Comparison of ENCODE assay signal across 24 cellular contexts in genomic region chr19:49894011-49894664, GRCh38. TPM values are rescaled to one million over a fixed set of nuclear protein-coding genes. Genes with fewer than 3 reads are reported as not detected.
A peak's percentile ranks its signal among the peaks of the same experiment; 100 is the strongest.
DNase-seq lines count a peak whose midpoint lies in the region; ATAC-seq and TF ChIP-seq lines count a peak whose summit lies in the region.
"Had no signal": no experiment of that assay in that cellular context is flagged by ENCODE, and none has a peak within 500 bp of the region (broad histone marks: within the 10 kb centered on the region; RNA-seq: fewer than 3 reads in every experiment).

No MANE protein-coding gene starts in this region.

- no peaks in the 10 kb centered on the region for H3K27me3 Mint-ChIP-seq in activated T-cell treated with anti-CD3 and anti-CD28 coated beads, Interleukin-2, amount 50 U/mL, for 72 hours (ENCODE audit: low read depth)
- peaks cover 1% of the 10 kb centered on the region for H3K27me3 Mint-ChIP-seq in activated T-helper 1 cell treated with anti-CD3 and anti-CD28 coated beads, Interleukin-12 subunit alpha, Interleukin-12 subunit beta, Interleukin-2, Interleukin-4 antibody, amounts not matched to agents 30 ng/mL and 10 ng/mL and 1 ng/mL, durations not matched to agents 14 hours and 24 hours and 36 hours (ENCODE audit: insufficient read depth)
- no peaks in the 10 kb centered on the region for H3K27me3 Mint-ChIP-seq in naive thymus-derived CD4-positive, alpha-beta T cell

- H3K36me3 Mint-ChIP-seq in activated T-cell treated with anti-CD3 and anti-CD28 coated beads, Interleukin-2, amount 50 U/mL, for 72 hours (ENCODE audit: insufficient read depth in 2 of 2), result peaks cover 8 to 11% of the 10 kb centered on the region in 2 donors
- H3K36me3 Mint-ChIP-seq in activated T-helper 1 cell treated with anti-CD3 and anti-CD28 coated beads, Interleukin-12 subunit alpha, Interleukin-12 subunit beta, Interleukin-2, Interleukin-4 antibody, amounts not matched to agents 30 ng/mL and 10 ng/mL and 1 ng/mL, durations not matched to agents 14 hours and 24 hours and 36 hours (ENCODE audit: low read depth), result peaks cover 22% of the 10 kb centered on the region
- H3K36me3 Mint-ChIP-seq in naive thymus-derived CD4-positive, alpha-beta T cell, result peaks cover 0 to 3% (median 0%) of the 10 kb centered on the region in 5 donors

- H3K27ac ChIP-seq in naive thymus-derived CD4-positive, alpha-beta T cell (ENCODE audit: low read depth, low read length), result no peak overlapping the region
- H3K27ac ChIP-seq: body of pancreas, C4-2B, heart left ventricle, psoas muscle, SK-N-MC, VCaP had no signal

- H3K4me1 ChIP-seq in naive thymus-derived CD4-positive, alpha-beta T cell (ENCODE audit: control insufficient read depth in 2 of 2, insufficient read depth in 2 of 2, low read length in 2 of 2), result peaks cover 18 to 25% of the 10 kb centered on the region in 2 donors

- H3K4me3 ChIP-seq in GM12864 (ENCODE audit: low read depth, low read length), result peak overlapping the region; percentile 59
- no peak overlapping the region for H3K4me3 ChIP-seq in naive thymus-derived CD4-positive, alpha-beta T cell (ENCODE audit: low read length)
- H3K4me3 ChIP-seq: body of pancreas, psoas muscle, SK-N-MC had no signal

- H3K9me3 ChIP-seq in naive thymus-derived CD4-positive, alpha-beta T cell (ENCODE audit: control insufficient read depth in 2 of 3, low read length in 3 of 3), result no peaks in the 10 kb centered on the region
- H3K9me3 ChIP-seq: body of pancreas, heart left ventricle, psoas muscle had no signal

- POLR2A ChIA-PET in naive thymus-derived CD4-positive, alpha-beta T cell (lab: Charles Lee), result interaction anchor here (0.8 to 1.6 kb wide), 3 partner anchors 17 to 34 kb away, joined by 3 to 7 read pairs (median 5); partner anchors contain the start of genes AKT1S1 and TBC1D17

- CTCF ChIA-PET in naive thymus-derived CD4-positive, alpha-beta T cell (lab: Charles Lee), result no interaction called here

- H3K4me1 Mint-ChIP-seq in activated T-cell treated with anti-CD3 and anti-CD28 coated beads, Interleukin-2, amount 50 U/mL, for 72 hours (ENCODE audit: low read depth), result peaks cover 77% of the 10 kb centered on the region
- H3K4me1 Mint-ChIP-seq in activated T-helper 1 cell treated with anti-CD3 and anti-CD28 coated beads, Interleukin-12 subunit alpha, Interleukin-12 subunit beta, Interleukin-2, Interleukin-4 antibody, amounts not matched to agents 30 ng/mL and 10 ng/mL and 1 ng/mL, durations not matched to agents 14 hours and 24 hours and 36 hours (ENCODE audit: low read depth), result peaks cover 34% of the 10 kb centered on the region
- H3K4me1 Mint-ChIP-seq in naive thymus-derived CD4-positive, alpha-beta T cell, result peaks cover 15 to 46% (median 23%) of the 10 kb centered on the region in 7 donors

- intact Hi-C loops in activated T-helper 1 cell treated with anti-CD3 and anti-CD28 coated beads, Interleukin-12 subunit alpha, Interleukin-12 subunit beta, Interleukin-2, Interleukin-4 antibody, amounts not matched to agents 30 ng/mL and 10 ng/mL and 1 ng/mL, durations not matched to agents 14 hours and 24 hours and 36 hours (cut with micrococcal nuclease), result no loop called here
- intact Hi-C loops in naive thymus-derived CD4-positive, alpha-beta T cell (cut with micrococcal nuclease), result loop anchor here in 1 of 2 donors (5.0 kb wide), 1 partner anchor 177 kb away; no protein-coding TSS in a partner anchor

- ATAC-seq in activated T-cell treated with anti-CD3 and anti-CD28 coated beads, Interleukin-2, amount 50 U/mL, for 72 hours (replicated peaks in 1 of 2), result no peak
- ATAC-seq in naive thymus-derived CD4-positive, alpha-beta T cell, result no peak
- ATAC-seq in GM19467 (IDR thresholded peaks at IDR 0.05; ENCODE audit: unreplicated experiment), result no peak
- ATAC-seq: body of pancreas, heart left ventricle, HepG2, psoas muscle had no signal

- no peaks in the 10 kb centered on the region for H3K27me3 ChIP-seq in naive thymus-derived CD4-positive, alpha-beta T cell (ENCODE audit: control insufficient read depth in 2 of 2, insufficient read depth in 2 of 2, low read length in 2 of 2)
- H3K27me3 ChIP-seq: body of pancreas had no signal

- no peaks in the 10 kb centered on the region for H3K9me3 Mint-ChIP-seq in activated T-cell treated with anti-CD3 and anti-CD28 coated beads, Interleukin-2, amount 50 U/mL, for 72 hours
- no peaks in the 10 kb centered on the region for H3K9me3 Mint-ChIP-seq in activated T-helper 1 cell treated with anti-CD3 and anti-CD28 coated beads, Interleukin-12 subunit alpha, Interleukin-12 subunit beta, Interleukin-2, Interleukin-4 antibody, amounts not matched to agents 30 ng/mL and 10 ng/mL and 1 ng/mL, durations not matched to agents 14 hours and 24 hours and 36 hours
- H3K9me3 Mint-ChIP-seq in naive thymus-derived CD4-positive, alpha-beta T cell, result no peaks in the 10 kb centered on the region

- peak overlapping the region; percentile 90 for H3K27ac Mint-ChIP-seq in activated T-cell treated with anti-CD3 and anti-CD28 coated beads, Interleukin-2, amount 50 U/mL, for 72 hours
- peak overlapping the region; percentile 63 for H3K27ac Mint-ChIP-seq in activated T-helper 1 cell treated with anti-CD3 and anti-CD28 coated beads, Interleukin-12 subunit alpha, Interleukin-12 subunit beta, Interleukin-2, Interleukin-4 antibody, amounts not matched to agents 30 ng/mL and 10 ng/mL and 1 ng/mL, durations not matched to agents 14 hours and 24 hours and 36 hours
- H3K27ac Mint-ChIP-seq in naive thymus-derived CD4-positive, alpha-beta T cell, result peak overlapping the region in 1 of 9 donors; percentile 77

- H3K4me3 Mint-ChIP-seq in activated T-cell treated with anti-CD3 and anti-CD28 coated beads, Interleukin-2, amount 50 U/mL, for 72 hours, result peak overlapping the region; percentile 81 to 87
- H3K4me3 Mint-ChIP-seq in activated T-helper 1 cell treated with anti-CD3 and anti-CD28 coated beads, Interleukin-12 subunit alpha, Interleukin-12 subunit beta, Interleukin-2, Interleukin-4 antibody, amounts not matched to agents 30 ng/mL and 10 ng/mL and 1 ng/mL, durations not matched to agents 14 hours and 24 hours and 36 hours, result peak overlapping the region; percentile 5
- peak overlapping the region in 1 of 10 donors; percentile 51 for H3K4me3 Mint-ChIP-seq in naive thymus-derived CD4-positive, alpha-beta T cell

- peak in 1 of 2 donors; percentile 49 for DNase-seq in activated T-cell treated with anti-CD3 and anti-CD28 coated beads, Interleukin-2, amount 50 U/mL, for 72 hours
- DNase-seq in activated T-cell treated with anti-CD3 and anti-CD28 coated beads for 4 hours (no peak), GM12864 (ENCODE audit: low read depth) (no peak)
- DNase-seq in activated T-helper 1 cell treated with anti-CD3 and anti-CD28 coated beads, Interleukin-12 subunit alpha, Interleukin-12 subunit beta, Interleukin-2, Interleukin-4 antibody, amounts not matched to agents 30 ng/mL and 10 ng/mL and 1 ng/mL, durations not matched to agents 14 hours and 24 hours and 36 hours (ENCODE audit: low spot score), result no peak
- DNase-seq in stimulated activated CD8-positive, alpha-beta memory T cell treated with anti-CD3 and anti-CD28 coated beads, Interleukin-4, amount 100 ng/mL, for 48 hours, result peak; percentile 63
- no peak for DNase-seq in naive thymus-derived CD4-positive, alpha-beta T cell
- DNase-seq: activated CD8-positive, alpha-beta memory T cell treated with anti-CD3 and anti-CD28 coated beads for 24 hours; body of pancreas; effector CD4-positive, alpha-beta T cell; EL; erythroblast; mammary epithelial cell; NCI-H1048; NCI-H187 treated with DMSO at 0.1 percent for 48 hours; NCI-H2227 treated with DMSO at 0.1 percent for 48 hours; NCI-H69; psoas muscle had no signal

- no peaks in the 10 kb centered on the region for H3K36me3 ChIP-seq in naive thymus-derived CD4-positive, alpha-beta T cell (ENCODE audit: control insufficient read depth in 2 of 3, insufficient read depth in 3 of 3, low read length in 3 of 3)

- no peak for TF ChIP-seq CTCF in GM12864 (IDR thresholded peaks at IDR 0.05; ENCODE audit: low read depth, low read length, missing control alignments)

RNA-seq across cellular contexts. Expression of gene IL4I1, which starts 2.5 kb away (rescaled TPM):
- 10 to 100 TPM; 16.7 to 42.3 TPM for total RNA-seq in activated T-cell treated with anti-CD3 and anti-CD28 coated beads, Interleukin-2, amount 50 U/mL, for 72 hours
- total RNA-seq in activated T-helper 1 cell treated with anti-CD3 and anti-CD28 coated beads, Interleukin-12 subunit alpha, Interleukin-12 subunit beta, Interleukin-2, Interleukin-4 antibody, amounts not matched to agents 30 ng/mL and 10 ng/mL and 1 ng/mL, durations not matched to agents 14 hours and 24 hours and 36 hours, result 50.0 and 51.5 TPM in 2 replicates
- 1 to 10 TPM; 1.2 to 6.8 (median 1.9) TPM for total RNA-seq in naive thymus-derived CD4-positive, alpha-beta T cell
- not detected for polyA plus RNA-seq in naive thymus-derived CD4-positive, alpha-beta T cell
- total RNA-seq: HepG2, mammary epithelial cell, temporal lobe had no signal
- polyA plus RNA-seq: HepG2 had no signal

RNA-seq across cellular contexts. Expression of gene TBC1D17, which starts 16.6 kb away (rescaled TPM):
- total RNA-seq in activated T-cell treated with anti-CD3 and anti-CD28 coated beads, Interleukin-2, amount 50 U/mL, for 72 hours, result 10 to 100 TPM; 47.9 to 53.9 TPM
- 38.7 and 41.8 TPM in 2 replicates for total RNA-seq in activated T-helper 1 cell treated with anti-CD3 and anti-CD28 coated beads, Interleukin-12 subunit alpha, Interleukin-12 subunit beta, Interleukin-2, Interleukin-4 antibody, amounts not matched to agents 30 ng/mL and 10 ng/mL and 1 ng/mL, durations not matched to agents 14 hours and 24 hours and 36 hours
- 100 to 1,000 TPM in 1 of 5 experiments, 10 to 100 TPM in 4; 42.9 to 106 (median 53.0) TPM for total RNA-seq in naive thymus-derived CD4-positive, alpha-beta T cell
- polyA plus RNA-seq in naive thymus-derived CD4-positive, alpha-beta T cell, result 10 to 100 TPM; 11.6 to 22.2 TPM

RNA-seq across cellular contexts. Expression of gene AKT1S1, which starts 17.0 kb away (rescaled TPM):
- 10 to 100 TPM; 30.5 to 36.6 TPM for total RNA-seq in activated T-cell treated with anti-CD3 and anti-CD28 coated beads, Interleukin-2, amount 50 U/mL, for 72 hours
- 32.1 and 32.2 TPM in 2 replicates for total RNA-seq in activated T-helper 1 cell treated with anti-CD3 and anti-CD28 coated beads, Interleukin-12 subunit alpha, Interleukin-12 subunit beta, Interleukin-2, Interleukin-4 antibody, amounts not matched to agents 30 ng/mL and 10 ng/mL and 1 ng/mL, durations not matched to agents 14 hours and 24 hours and 36 hours
- 10 to 100 TPM; 15.9 to 25.7 (median 21.2) TPM for total RNA-seq in naive thymus-derived CD4-positive, alpha-beta T cell
- 1 to 10 TPM; 4.7 to 5.8 TPM for polyA plus RNA-seq in naive thymus-derived CD4-positive, alpha-beta T cell

RNA-seq across cellular contexts. Expression of gene PNKP, which starts 26.8 kb away (rescaled TPM):
- total RNA-seq in activated T-cell treated with anti-CD3 and anti-CD28 coated beads, Interleukin-2, amount 50 U/mL, for 72 hours, result 10 to 100 TPM; 71.1 to 74.5 TPM
- 138 and 141 TPM in 2 replicates for total RNA-seq in activated T-helper 1 cell treated with anti-CD3 and anti-CD28 coated beads, Interleukin-12 subunit alpha, Interleukin-12 subunit beta, Interleukin-2, Interleukin-4 antibody, amounts not matched to agents 30 ng/mL and 10 ng/mL and 1 ng/mL, durations not matched to agents 14 hours and 24 hours and 36 hours
- 100 to 1,000 TPM; 141 to 174 (median 154) TPM for total RNA-seq in naive thymus-derived CD4-positive, alpha-beta T cell
- polyA plus RNA-seq in naive thymus-derived CD4-positive, alpha-beta T cell, result 10 to 100 TPM; 19.4 to 24.8 TPM

RNA-seq across cellular contexts. Expression of gene ATF5, which starts 34.9 kb away (rescaled TPM):
- total RNA-seq in activated T-cell treated with anti-CD3 and anti-CD28 coated beads, Interleukin-2, amount 50 U/mL, for 72 hours, result 10 to 100 TPM; 52.3 to 73.6 TPM
- total RNA-seq in activated T-helper 1 cell treated with anti-CD3 and anti-CD28 coated beads, Interleukin-12 subunit alpha, Interleukin-12 subunit beta, Interleukin-2, Interleukin-4 antibody, amounts not matched to agents 30 ng/mL and 10 ng/mL and 1 ng/mL, durations not matched to agents 14 hours and 24 hours and 36 hours, result 50.7 and 52.0 TPM in 2 replicates
- total RNA-seq in naive thymus-derived CD4-positive, alpha-beta T cell, result 10 to 100 TPM in 3 of 5 experiments, 1 to 10 TPM in 2; 5.9 to 16.1 (median 14.9) TPM
- 1 to 10 TPM; 1.6 to 1.9 TPM for polyA plus RNA-seq in naive thymus-derived CD4-positive, alpha-beta T cell
